ENCODE assay signal across 8 cellular contexts in the genomic region with DNA sequence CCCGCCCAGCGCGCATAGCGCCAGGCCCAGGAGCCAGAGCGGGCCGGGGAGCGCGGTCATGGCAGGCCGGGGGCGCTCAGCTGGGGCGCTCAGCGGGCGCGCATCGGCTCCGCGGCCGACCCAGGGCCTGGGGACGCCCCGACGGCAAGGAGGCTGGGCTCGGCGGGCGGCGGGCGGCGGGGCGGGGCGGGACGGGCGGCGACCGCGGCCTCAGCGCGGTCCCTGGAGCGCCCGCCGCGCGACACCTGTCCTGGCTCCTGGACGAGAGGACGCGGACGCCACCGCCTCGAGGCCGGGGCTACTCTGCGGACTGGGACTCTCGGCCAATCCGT. TPM values are rescaled to one million over a fixed set of nuclear protein-coding genes. Genes with fewer than 3 reads are reported as not detected.
DNase-seq lines count a peak whose midpoint lies in the region; ATAC-seq and TF ChIP-seq lines count a peak whose summit lies in the region.

No MANE protein-coding gene starts in this region.

- H3K27ac ChIP-seq in colonic mucosa (no peak overlapping the region), neuronal stem cell (replicated peaks; ENCODE audit: low read length) (no peak overlapping the region)

- peak overlapping the region; percentile 65 for H4K8ac ChIP-seq in neuronal stem cell (ENCODE audit: low read depth, low read length)

- H3K9ac ChIP-seq in colonic mucosa (ENCODE audit: low read depth in 2 of 2, low read length in 2 of 2) = no peak overlapping the region
- peak overlapping the region; percentile 60 for H3K9ac ChIP-seq in neuronal stem cell (ENCODE audit: low read depth, low read length, poor library complexity)

- peak overlapping the region; percentile 91 for H2AFZ ChIP-seq in neuronal stem cell (ENCODE audit: low read length)

- peak overlapping the region; percentile 58 for H2BK12ac ChIP-seq in neuronal stem cell (ENCODE audit: low read length)

- DNase-seq in D341Med (ENCODE audit: low spot score) (peak; percentile 58), colonic mucosa (no peak), neuronal stem cell (ENCODE audit: low spot score) (no peak), DMS153 (lab: John Stamatoyannopoulos, UW) (no peak)
- DNase-seq in activated effector memory CD4-positive, alpha-beta T cell treated with anti-CD3 and anti-CD28 coated beads, Interleukin-2, amount 50 U/mL, for 16 hours = no peak

- H3K4me3 ChIP-seq in colonic mucosa (peak overlapping the region; percentile 59), neuronal stem cell (ENCODE audit: low read length in 2 of 2) (peak overlapping the region; percentile 39 to 73)

- ATAC-seq in HG02623 (IDR thresholded peaks at IDR 0.05; ENCODE audit: unreplicated experiment) = peak; percentile 11
- no peak for ATAC-seq in HG03196 (IDR thresholded peaks at IDR 0.05; ENCODE audit: unreplicated experiment)
- no peak for ATAC-seq in HG03342 (IDR thresholded peaks at IDR 0.05; ENCODE audit: unreplicated experiment)

- no CpG with 5 or more reads among the region's 51 CpGs for WGBS in neuronal stem cell (ENCODE audit: extremely low coverage in 2 of 2, insufficient read length in 2 of 2, insufficient replicate concordance in 1 of 2), 2 donors

- H3K79me1 ChIP-seq in neuronal stem cell (ENCODE audit: low read depth, low read length) = no peaks in the 10 kb centered on the region

- peak overlapping the region; percentile 80 for H3K23ac ChIP-seq in neuronal stem cell (ENCODE audit: low read depth, low read length, poor library complexity)

- H3K27me3 ChIP-seq in colonic mucosa (no peaks in the 10 kb centered on the region), neuronal stem cell (ENCODE audit: control insufficient read depth in 3 of 3, insufficient read depth in 3 of 3, low read depth in 1 of 3, low read length in 3 of 3) (peaks cover 22 to 75% (median 31%) of the 10 kb centered on the region in 3 experiments)

- no peak overlapping the region for H3K14ac ChIP-seq in neuronal stem cell (ENCODE audit: low read length)

- TF ChIP-seq CTCF in colonic mucosa (IDR thresholded peaks at IDR 0.05) = no peak

- H3K4me1 ChIP-seq in colonic mucosa (no peaks in the 10 kb centered on the region), neuronal stem cell (ENCODE audit: control insufficient read depth in 2 of 2, insufficient read depth in 1 of 2, low read depth in 1 of 2, low read length in 2 of 2) (peaks cover 0 to 7% of the 10 kb centered on the region in 2 donors)

- H2BK5ac ChIP-seq in neuronal stem cell (ENCODE audit: low read length) = no peak overlapping the region

- no peak overlapping the region for H4K91ac ChIP-seq in neuronal stem cell (ENCODE audit: low read depth, low read length, poor library complexity)

- no peak overlapping the region for H2AK5ac ChIP-seq in neuronal stem cell (ENCODE audit: low read depth, low read length)

- peak overlapping the region; percentile 96 for H3K4me2 ChIP-seq in neuronal stem cell (ENCODE audit: insufficient read depth, low read length, poor library complexity, severe bottlenecking)

- H2BK15ac ChIP-seq in neuronal stem cell (ENCODE audit: low read length) = no peak overlapping the region

- intact Hi-C loops in colonic mucosa (cut with DNase I) = no loop called here

- H3K18ac ChIP-seq in neuronal stem cell (ENCODE audit: low read length) = peak overlapping the region; percentile 90

- H2BK120ac ChIP-seq in neuronal stem cell (ENCODE audit: low read depth, low read length) = no peak overlapping the region

- H3K9me3 ChIP-seq in colonic mucosa (no peaks in the 10 kb centered on the region), neuronal stem cell (replicated peaks in 1 of 2; ENCODE audit: control insufficient read depth in 2 of 2, insufficient read depth in 1 of 2, low read depth in 1 of 2, low read length in 2 of 2) (no peaks in the 10 kb centered on the region)

- no peak overlapping the region for H3K4ac ChIP-seq in neuronal stem cell (ENCODE audit: low read length)

- H3K36me3 ChIP-seq in colonic mucosa (no peaks in the 10 kb centered on the region), neuronal stem cell (replicated peaks in 1 of 2; ENCODE audit: control insufficient read depth in 2 of 2, insufficient read depth in 2 of 2, low read length in 2 of 2) (no peaks in the 10 kb centered on the region)

RNA-seq across cellular contexts. Expression of a gene that starts 0.3 kb away (rescaled TPM):
- total RNA-seq in colonic mucosa = 1 to 10 TPM; 4.9 TPM
- polyA plus RNA-seq in neuronal stem cell (2013, experiment 1 of 2) = 0.82 TPM
- polyA plus RNA-seq in neuronal stem cell (2013, experiment 2 of 2) = 0.89 TPM

RNA-seq across cellular contexts. Expression of a gene that starts 17.2 kb away (rescaled TPM):
- 1 to 10 TPM in 1 of 2 donors, under 1 TPM in 1; 0.77 to 1.2 TPM for total RNA-seq in colonic mucosa
- polyA plus RNA-seq in neuronal stem cell (2013, experiment 1 of 2) = 0.82 TPM
- 0.82 TPM for polyA plus RNA-seq in neuronal stem cell (2013, experiment 2 of 2)

RNA-seq across cellular contexts. Expression of a gene that starts 49.7 kb away (rescaled TPM):
- 10 to 100 TPM; 34.7 to 42.6 TPM for total RNA-seq in colonic mucosa
- 49.7 TPM for polyA plus RNA-seq in neuronal stem cell (2013, experiment 1 of 2)
- polyA plus RNA-seq in neuronal stem cell (2013, experiment 2 of 2) = 46.8 TPM
